In genomic region chr10:132400041-132400546, GRCh38 we compare ENCODE assay signal across 12 cellular contexts. TPM values are rescaled to one million over a fixed set of nuclear protein-coding genes. Genes with fewer than 3 reads are reported as not detected.
DNase-seq lines count a peak whose midpoint lies in the region; ATAC-seq, FAIRE-seq and TF ChIP-seq lines count a peak whose summit lies in the region.
"Had no signal": no experiment of that assay in that cellular context is flagged by ENCODE, and none has a peak within 500 bp of the region (broad histone marks: within the 10 kb centered on the region; RNA-seq: fewer than 3 reads in every experiment).

No MANE protein-coding gene starts in this region.

- H3K4me3 ChIP-seq in Panc1 (ENCODE audit: low read depth in 2 of 2, low read length in 2 of 2) (no peak overlapping the region), upper lobe of left lung (no peak overlapping the region), small intestine (ENCODE audit: low read depth in 1 of 2, low read length in 2 of 2) (no peak overlapping the region)

- H3K4me3 Mint-ChIP-seq in naive B cell = peak overlapping the region; percentile 4 to 92 (median 42)
- H3K4me3 Mint-ChIP-seq: activated T-cell treated with anti-CD3 and anti-CD28 coated beads, Interleukin-2, amount 50 U/mL, for 4 hours had no signal

- 77 to 90% methylated on average over 5 to 7 of the region's 9 CpGs for WGBS in upper lobe of left lung, 2 donors
- WGBS in small intestine, 3 donors = 83 to 87% (median 83%) methylated on average over 7 to 9 of the region's 9 CpGs

- H3K36me3 ChIP-seq in Panc1 (ENCODE audit: control insufficient read depth, insufficient read depth, low read length) (no peaks in the 10 kb centered on the region), upper lobe of left lung (peaks cover 3 to 6% (median 6%) of the 10 kb centered on the region in 4 donors), small intestine (ENCODE audit: control insufficient read depth in 2 of 2, insufficient read depth in 2 of 2, low read length in 2 of 2) (peaks cover 0 to under 1% of the 10 kb centered on the region in 2 donors)

- H3K4me1 ChIP-seq in Panc1 (ENCODE audit: control insufficient read depth, insufficient read depth, low read length) (peaks cover 40% of the 10 kb centered on the region), upper lobe of left lung (peaks cover 53 to 71% (median 68%) of the 10 kb centered on the region in 4 donors), small intestine (ENCODE audit: control insufficient read depth in 2 of 2, insufficient read depth in 1 of 2, low read depth in 1 of 2, low read length in 1 of 2) (peaks cover 5 to 6% of the 10 kb centered on the region in 2 donors)

- intact Hi-C loops in Panc1 (cut with micrococcal nuclease; ENCODE audit: unreplicated experiment) = no loop called here
- intact Hi-C loops in Right ventricle myocardium superior (cut with DNase I) = no loop called here

- H3K27ac ChIP-seq in Panc1 (ENCODE audit: low read length) = peak overlapping the region; percentile 69
- H3K27ac ChIP-seq in upper lobe of left lung = peak overlapping the region; percentile 79 to 99 (median 88)
- H3K27ac ChIP-seq in small intestine (ENCODE audit: low read depth in 1 of 2, low read length in 1 of 2) = no peak overlapping the region

- POLR2A ChIA-PET in Panc1 (lab: Charles Lee) = no interaction called here

- H3K27me3 Mint-ChIP-seq in naive B cell = no peaks in the 10 kb centered on the region
- H3K27me3 Mint-ChIP-seq: CD4-positive, alpha-beta memory T cell; T-cell had no signal

- H3K36me3 Mint-ChIP-seq in naive B cell = no peaks in the 10 kb centered on the region
- H3K36me3 Mint-ChIP-seq: T-cell had no signal

- H3K9me3 ChIP-seq in Panc1 (ENCODE audit: control insufficient read depth, insufficient read depth, low read depth, low read length) (no peaks in the 10 kb centered on the region), upper lobe of left lung (no peaks in the 10 kb centered on the region), small intestine (ENCODE audit: control insufficient read depth, low read depth) (no peaks in the 10 kb centered on the region)

- H3K27me3 ChIP-seq in Panc1 (ENCODE audit: control insufficient read depth, insufficient read depth, low read length) (no peaks in the 10 kb centered on the region), upper lobe of left lung (no peaks in the 10 kb centered on the region), small intestine (ENCODE audit: control insufficient read depth in 2 of 2, insufficient read depth in 2 of 2, low read length in 2 of 2) (no peaks in the 10 kb centered on the region)

- no peak for FAIRE-seq in small intestine (lab: Jason Lieb, UNC)
- FAIRE-seq: islet of Langerhans had no signal

- no peak for TF ChIP-seq EP300 in upper lobe of left lung (IDR thresholded peaks at IDR 0.05)

- BruUV-seq in Panc1 (replicated peaks; lab: Mats Ljungman, UMichigan) = no TSS peak

- peaks cover 33 to 57% (median 45%) of the 10 kb centered on the region in 3 donors for H3K4me1 Mint-ChIP-seq in naive B cell

- TF ChIP-seq POLR2A in upper lobe of left lung (IDR thresholded peaks at IDR 0.05) = no peak

- DNase-seq in Panc1 (ENCODE audit: low read depth, low spot score) (no peak), Right ventricle myocardium superior (peak; percentile 40), naive B cell (no peak), upper lobe of left lung (peak in 1 of 2 donors; percentile 65), small intestine (no peak), middle frontal gyrus (ENCODE audit: extremely low spot score, low spot score) (no peak)
- no peak for DNase-seq in stimulated activated CD4-positive, alpha-beta T cell treated with anti-CD3 and anti-CD28 coated beads, Interleukin-2, amount 100 ng/mL, for 48 hours
- DNase-seq: activated CD4-positive, alpha-beta T cell treated with anti-CD3 and anti-CD28 coated beads for 4 hours; activated T-cell treated with anti-CD3 and anti-CD28 coated beads, Interleukin-2, amount 50 U/mL, for 4 hours; T-cell had no signal

- ATAC-seq in Panc1 (no peak), Right ventricle myocardium superior (ENCODE audit: poor library complexity) (no peak), naive B cell (ENCODE audit: low read depth in 2 of 2) (no peak), upper lobe of left lung (ENCODE audit: low FRiP score in 2 of 2) (no peak)
- ATAC-seq: activated T-cell treated with anti-CD3 and anti-CD28 coated beads, Interleukin-2, amount 50 U/mL, for 4 hours; T-cell had no signal

- CTCF ChIA-PET in Panc1 (lab: Charles Lee) = no interaction called here

- in situ Hi-C loops in Panc1 (cut with HindIII; ENCODE audit: low pct_unique_long_range_greater_than_20kb, low sequenced_read_pairs) = no loop called here

- H3K9me3 Mint-ChIP-seq in naive B cell = no peaks in the 10 kb centered on the region
- H3K9me3 Mint-ChIP-seq: activated T-cell treated with anti-CD3 and anti-CD28 coated beads, Interleukin-2, amount 50 U/mL, for 4 hours; T-cell had no signal

- peak overlapping the region in 4 of 6 donors; percentile 32 to 95 (median 76) for H3K27ac Mint-ChIP-seq in naive B cell
- H3K27ac Mint-ChIP-seq: T-cell had no signal

- TF ChIP-seq CTCF in Panc1 (IDR thresholded peaks at IDR 0.05) (no peak), upper lobe of left lung (IDR thresholded peaks at IDR 0.05) (no peak)

RNA-seq across cellular contexts. Expression of gene PWWP2B, which starts 3.1 kb away (rescaled TPM):
- total RNA-seq in Panc1 (2021; ENCODE audit: unreplicated experiment) (51.6 TPM), Right ventricle myocardium superior (23.0 TPM), upper lobe of left lung (10 to 100 TPM; 20.2 to 54.4 (median 32.9) TPM)
- 56.2 TPM for polyA plus RNA-seq in Panc1 (2012; ENCODE audit: insufficient read length)
- polyA plus RNA-seq in naive B cell (ENCODE audit: low read depth in 6 of 6) (10 to 100 TPM in 1 of 6 donors, 1 to 10 TPM in 5; 3.3 to 10.3 (median 6.2) TPM), small intestine (10 to 100 TPM in 1 of 3 donors, 1 to 10 TPM in 2; 7.0 to 14.7 (median 9.2) TPM)

Comparison
In these comparisons a context has a peak if more than half of its experiments do, and no peak if none do; other contexts are left out.
1. H3K27ac ChIP-seq: peak in Panc1 (single experiment) and upper lobe of left lung (4 of 4); none in small intestine (0 of 2).